5 cellular contexts compared by ENCODE assay signal in genomic region chr22:23597573-23598268, GRCh38. TPM values are rescaled to one million over a fixed set of nuclear protein-coding genes. Genes with fewer than 3 reads are reported as not detected.
"Had no signal": no experiment of that assay in that cellular context is flagged by ENCODE, and none has a peak within 500 bp of the region (broad histone marks: within the 10 kb centered on the region; RNA-seq: fewer than 3 reads in every experiment).

No MANE protein-coding gene starts in this region.

RNA-seq across cellular contexts. Expression of gene IGLL1, which starts 17.6 kb away (rescaled TPM):
- total RNA-seq: HT-29, IMR-90, M059J, Right ventricle myocardium superior, SJSA1 had no signal
- polyA plus RNA-seq: IMR-90 had no signal

RNA-seq across cellular contexts. Expression of gene DRICH1, which starts 34.4 kb away (rescaled TPM):
- total RNA-seq: HT-29, IMR-90, M059J, SJSA1 had no signal
